In the genomic region with DNA sequence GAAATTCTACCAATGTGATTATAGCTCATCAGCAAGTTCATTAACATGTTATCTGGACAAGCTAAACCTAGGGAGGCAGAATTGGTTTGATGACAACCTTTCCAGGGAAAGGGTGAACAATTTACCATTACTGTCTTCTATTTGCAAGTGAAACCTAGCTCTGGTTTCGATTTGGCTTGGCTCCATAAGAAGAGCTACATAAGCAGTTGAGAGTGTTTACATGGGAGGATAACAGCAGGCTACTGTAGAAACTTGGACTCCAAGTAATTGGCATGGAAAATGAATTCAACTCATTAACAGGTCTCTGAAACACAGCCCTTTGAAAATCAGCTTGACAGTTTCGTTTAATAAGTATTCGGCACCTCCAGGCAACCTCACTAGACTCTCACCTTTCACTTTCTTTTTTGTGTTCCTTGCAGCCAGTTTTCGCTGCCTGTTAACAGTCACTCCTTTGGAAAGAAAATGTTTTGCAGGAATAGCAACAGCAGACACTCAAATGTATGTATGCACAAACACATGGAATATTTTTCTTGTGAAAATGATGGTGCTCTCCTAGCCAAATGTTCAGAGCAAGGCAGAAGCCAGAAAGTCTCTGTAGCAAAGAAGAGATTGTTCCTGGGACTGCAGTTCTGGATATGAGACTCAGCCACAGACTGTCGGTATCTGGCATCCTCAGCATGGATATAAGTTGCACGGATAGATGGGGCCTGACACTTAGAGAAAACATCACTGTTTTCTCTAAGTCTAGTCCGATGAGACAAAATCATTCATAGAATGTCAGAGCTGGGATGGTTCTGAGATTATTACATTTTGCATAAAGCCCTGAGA, we compare ENCODE assay signal across 1 cellular context.
TF ChIP-seq lines count a peak whose summit lies in the region.

No MANE protein-coding gene starts in this region.

TF ChIP-seq in liver, 16 proteins besides CTCF, POLR2A, EP300 and RAD21 (continued from another document):
- TF ChIP-seq, protein P1, sequence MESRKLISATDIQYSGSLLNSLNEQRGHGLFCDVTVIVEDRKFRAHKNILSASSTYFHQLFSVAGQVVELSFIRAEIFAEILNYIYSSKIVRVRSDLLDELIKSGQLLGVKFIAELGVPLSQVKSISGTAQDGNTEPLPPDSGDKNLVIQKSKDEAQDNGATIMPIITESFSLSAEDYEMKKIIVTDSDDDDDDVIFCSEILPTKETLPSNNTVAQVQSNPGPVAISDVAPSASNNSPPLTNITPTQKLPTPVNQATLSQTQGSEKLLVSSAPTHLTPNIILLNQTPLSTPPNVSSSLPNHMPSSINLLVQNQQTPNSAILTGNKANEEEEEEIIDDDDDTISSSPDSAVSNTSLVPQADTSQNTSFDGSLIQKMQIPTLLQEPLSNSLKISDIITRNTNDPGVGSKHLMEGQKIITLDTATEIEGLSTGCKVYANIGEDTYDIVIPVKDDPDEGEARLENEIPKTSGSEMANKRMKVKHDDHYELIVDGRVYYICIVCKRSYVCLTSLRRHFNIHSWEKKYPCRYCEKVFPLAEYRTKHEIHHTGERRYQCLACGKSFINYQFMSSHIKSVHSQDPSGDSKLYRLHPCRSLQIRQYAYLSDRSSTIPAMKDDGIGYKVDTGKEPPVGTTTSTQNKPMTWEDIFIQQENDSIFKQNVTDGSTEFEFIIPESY (IDR thresholded peaks at IDR 0.05), result no peak
- TF ChIP-seq SP1 (IDR thresholded peaks at IDR 0.05), result no peak
- TF ChIP-seq GABPA (IDR thresholded peaks at IDR 0.05 in 1 of 2, conservative IDR thresholded peaks at IDR 0.05 in 1 of 2), result no peak
- no peak for TF ChIP-seq HNF4G (IDR thresholded peaks at IDR 0.05)
